21 cellular contexts compared by ENCODE assay signal in genomic region chr3:113002033-113002432, GRCh38. TPM values are rescaled to one million over a fixed set of nuclear protein-coding genes. Genes with fewer than 3 reads are reported as not detected.
DNase-seq lines count a peak whose midpoint lies in the region; ATAC-seq, FAIRE-seq and TF ChIP-seq lines count a peak whose summit lies in the region.
"Had no signal": no experiment of that assay in that cellular context is flagged by ENCODE, and none has a peak within 500 bp of the region (broad histone marks: within the 10 kb centered on the region; RNA-seq: fewer than 3 reads in every experiment).

No MANE protein-coding gene starts in this region.

- H3K9ac ChIP-seq in H1 (replicated peaks in 1 of 4; ENCODE audit: extremely low read depth in 1 of 4, low read depth in 3 of 4, low read length in 3 of 4) = no peak overlapping the region
- H3K9ac ChIP-seq: GM23248 had no signal

- peaks cover 65% of the 10 kb centered on the region for H3K4me1 Mint-ChIP-seq in activated CD4-positive, alpha-beta memory T cell treated with anti-CD3 and anti-CD28 coated beads, Interleukin-2, amount 10 ng/mL, durations not matched to agents 7 days and 5 days

- no peak overlapping the region for H2BK15ac ChIP-seq in H1 (ENCODE audit: low read length)

- H3K4me3 ChIP-seq in cardiac muscle cell (no peak overlapping the region), heart left ventricle (no peak overlapping the region), H1 (ENCODE audit: extremely low read depth in 1 of 4, insufficient read depth in 2 of 4, low read depth in 3 of 4, low read length in 4 of 4) (no peak overlapping the region), thyroid gland (replicated peaks in 1 of 3) (no peak overlapping the region), ascending aorta (no peak overlapping the region)
- H3K4me3 ChIP-seq: GM23248, smooth muscle cell had no signal

- no peak overlapping the region for H3K4me3 Mint-ChIP-seq in activated CD4-positive, alpha-beta memory T cell treated with anti-CD3 and anti-CD28 coated beads, Interleukin-2, amount 10 ng/mL, durations not matched to agents 7 days and 5 days
- H3K4me3 Mint-ChIP-seq: type B pancreatic cell had no signal

- H3K9me3 ChIP-seq in cardiac muscle cell (ENCODE audit: low read depth) (no peaks in the 10 kb centered on the region), heart left ventricle (no peaks in the 10 kb centered on the region), H1 (ENCODE audit: insufficient read depth in 2 of 2, low read depth in 1 of 2, low read length in 1 of 2) (no peaks in the 10 kb centered on the region), thyroid gland (no peaks in the 10 kb centered on the region), ascending aorta (no peaks in the 10 kb centered on the region)
- H3K9me3 ChIP-seq: Caco-2, neutrophil had no signal

- peak overlapping the region; percentile 38 for H3K27ac ChIP-seq in cardiac muscle cell
- no peak overlapping the region for H3K27ac ChIP-seq in heart left ventricle
- H3K27ac ChIP-seq in H1 (ENCODE audit: low read depth, low read length) = no peak overlapping the region
- H3K27ac ChIP-seq in thyroid gland = peak overlapping the region in 2 of 3 donors; percentile 46 to 48
- no peak overlapping the region for H3K27ac ChIP-seq in ascending aorta
- H3K27ac ChIP-seq: GM23248, neutrophil, WERI-Rb-1 had no signal

- peaks cover 86% of the 10 kb centered on the region for H3K36me3 Mint-ChIP-seq in activated CD4-positive, alpha-beta memory T cell treated with anti-CD3 and anti-CD28 coated beads, Interleukin-2, amount 10 ng/mL, durations not matched to agents 7 days and 5 days (ENCODE audit: low read depth)

- ATAC-seq in heart left ventricle (no peak), GM21447 (IDR thresholded peaks at IDR 0.05; ENCODE audit: unreplicated experiment) (no peak)

- CTCF ChIA-PET in activated CD4-positive, alpha-beta memory T cell treated with anti-CD3 and anti-CD28 coated beads, Interleukin-2, amount 10 ng/mL, durations not matched to agents 7 days and 5 days (lab: Charles Lee) = interaction anchor here (0.6 to 1.8 kb wide), 5 partner anchors 11 to 360 kb away, joined by 3 to 5 read pairs (median 3); partner anchors contain the start of gene GTPBP8
- CTCF ChIA-PET in H1 (lab: Charles Lee; ENCODE audit: partially characterized antibody) = interaction anchor here (0.7 to 1.3 kb wide), 2 partner anchors 10 to 267 kb away, joined by 3 read pairs; no protein-coding TSS in a partner anchor

- TF ChIP-seq POLR2A in heart left ventricle (IDR thresholded peaks at IDR 0.05) = no peak
- no peak for TF ChIP-seq POLR2A in H1 (IDR thresholded peaks at IDR 0.05; ENCODE audit: control extremely low read depth in 1 of 2, low read depth in 2 of 2, low read length in 2 of 2)
- no peak for TF ChIP-seq POLR2A in thyroid gland (IDR thresholded peaks at IDR 0.05)

- no peak for TF ChIP-seq EP300 in H1 (IDR thresholded peaks at IDR 0.05; ENCODE audit: borderline replicate concordance in 1 of 2, low read depth in 2 of 2, low read length in 2 of 2)

- no peak overlapping the region for H2AK5ac ChIP-seq in H1 (ENCODE audit: low read depth, low read length)

- no peak overlapping the region for H3K14ac ChIP-seq in H1 (ENCODE audit: insufficient read length)

- no peak overlapping the region for H3K4ac ChIP-seq in H1 (replicated peaks; ENCODE audit: insufficient read length, low read depth, low read length)

- no peak for TF ChIP-seq RAD21 in H1 (IDR thresholded peaks at IDR 0.05 in 1 of 2, conservative IDR thresholded peaks at IDR 0.05 in 1 of 2; ENCODE audit: low read depth in 2 of 2, low read length in 2 of 2)

- peak; percentile 7 for FAIRE-seq in H1 (lab: Jason Lieb, UNC)

- peaks cover 44% of the 10 kb centered on the region for H3K36me3 ChIP-seq in cardiac muscle cell
- H3K36me3 ChIP-seq in heart left ventricle = peaks cover 2 to 100% (median 98%) of the 10 kb centered on the region in 9 donors
- peaks cover 9 to 65% (median 41%) of the 10 kb centered on the region in 4 experiments for H3K36me3 ChIP-seq in H1 (ENCODE audit: control insufficient read depth in 2 of 4, insufficient read depth in 4 of 4, low read length in 3 of 4)
- peaks cover 12 to 20% of the 10 kb centered on the region in 2 donors for H3K36me3 ChIP-seq in thyroid gland
- H3K36me3 ChIP-seq in ascending aorta = peaks cover 53 to 63% of the 10 kb centered on the region in 2 donors

- H3K23ac ChIP-seq in H1 (ENCODE audit: insufficient read length) = no peak overlapping the region

- H3K27me3 Mint-ChIP-seq in activated CD4-positive, alpha-beta memory T cell treated with anti-CD3 and anti-CD28 coated beads, Interleukin-2, amount 10 ng/mL, durations not matched to agents 7 days and 5 days = no peaks in the 10 kb centered on the region
- H3K27me3 Mint-ChIP-seq: type B pancreatic cell had no signal

- POLR2A ChIA-PET in activated CD4-positive, alpha-beta memory T cell treated with anti-CD3 and anti-CD28 coated beads, Interleukin-2, amount 10 ng/mL, durations not matched to agents 7 days and 5 days (lab: Charles Lee) = interaction anchor here (1.0 to 7.2 kb wide), 3 partner anchors 11 to 22 kb away, joined by 3 to 84 read pairs (median 5); partner anchors contain the start of gene GTPBP8
- POLR2A ChIA-PET in H1 (lab: Charles Lee; ENCODE audit: partially characterized antibody) = interaction anchor here (1.5 to 2.4 kb wide), 2 partner anchors 11 to 12 kb away, joined by 7 to 18 read pairs; partner anchors contain the start of gene GTPBP8

- no peak overlapping the region for H4K8ac ChIP-seq in H1 (ENCODE audit: extremely low read depth, insufficient read depth, low read length)

- intact Hi-C loops in heart left ventricle (cut with DNase I) = no loop called here
- intact Hi-C loops in thyroid gland (cut with DNase I) = no loop called here
- intact Hi-C loops in ascending aorta (cut with DNase I) = no loop called here

- no peaks in the 10 kb centered on the region for H3K79me2 ChIP-seq in H1 (ENCODE audit: control insufficient read depth in 1 of 2, insufficient read depth in 2 of 2, low read length in 2 of 2)

- peak overlapping the region; percentile 58 for H3K27ac Mint-ChIP-seq in activated CD4-positive, alpha-beta memory T cell treated with anti-CD3 and anti-CD28 coated beads, Interleukin-2, amount 10 ng/mL, durations not matched to agents 7 days and 5 days
- H3K27ac Mint-ChIP-seq: type B pancreatic cell had no signal

- H3K18ac ChIP-seq in H1 (ENCODE audit: extremely low read depth, low read length) = no peak overlapping the region

- H4K5ac ChIP-seq in H1 (ENCODE audit: insufficient read length, low read depth, low read length) = no peak overlapping the region

- H3K27me3 ChIP-seq in cardiac muscle cell (no peaks in the 10 kb centered on the region), heart left ventricle (no peaks in the 10 kb centered on the region), H1 (replicated peaks in 1 of 4; ENCODE audit: control insufficient read depth in 3 of 4, extremely low read depth in 1 of 4, insufficient read depth in 3 of 4, low read length in 3 of 4) (no peaks in the 10 kb centered on the region), thyroid gland (no peaks in the 10 kb centered on the region), ascending aorta (no peaks in the 10 kb centered on the region)
- H3K27me3 ChIP-seq: neutrophil had no signal

- H2AFZ ChIP-seq in H1 (ENCODE audit: low read length) = no peak overlapping the region
- H2AFZ ChIP-seq: GM23248 had no signal

- no peak overlapping the region for H3K56ac ChIP-seq in H1 (replicated peaks; ENCODE audit: insufficient read length, low read depth, low read length)

- no peak overlapping the region for H2BK5ac ChIP-seq in H1 (ENCODE audit: low read depth, low read length)

- no peaks in the 10 kb centered on the region for H3K9me3 Mint-ChIP-seq in activated CD4-positive, alpha-beta memory T cell treated with anti-CD3 and anti-CD28 coated beads, Interleukin-2, amount 10 ng/mL, durations not matched to agents 7 days and 5 days
- H3K9me3 Mint-ChIP-seq: type B pancreatic cell had no signal

- no peaks in the 10 kb centered on the region; the same call in 1 of the 2 replicates for H3K79me1 ChIP-seq in H1 (ENCODE audit: low read depth, low read length)

- no peak overlapping the region for H2BK120ac ChIP-seq in H1 (replicated peaks; ENCODE audit: low read depth, low read length)

- TF ChIP-seq CTCF in cardiac muscle cell (IDR thresholded peaks at IDR 0.05; ENCODE audit: low read depth, low read length) (no peak), heart left ventricle (IDR thresholded peaks at IDR 0.05) (no peak), H1 (IDR thresholded peaks at IDR 0.05; ENCODE audit: control extremely low read depth in 1 of 3, insufficient read depth in 1 of 3, low read depth in 1 of 3, low read length in 3 of 3) (no peak), thyroid gland (IDR thresholded peaks at IDR 0.05) (no peak), ascending aorta (IDR thresholded peaks at IDR 0.05) (no peak)

- DNase-seq in cardiac muscle cell (ENCODE audit: low read depth in 1 of 2, low spot score in 1 of 2) (no peak), heart left ventricle (no peak), H1 (ENCODE audit: low read depth in 1 of 2, low spot score in 2 of 2) (no peak), thyroid gland (no peak), ascending aorta (ENCODE audit: low spot score in 2 of 2) (no peak)
- no peak for DNase-seq in activated CD4-positive, alpha-beta memory T cell treated with anti-CD3 and anti-CD28 coated beads, Interleukin-2, amount 10 ng/mL, durations not matched to agents 7 days and 5 days
- DNase-seq in stimulated activated naive CD4-positive, alpha-beta T cell treated with Interleukin-2 at 50 U/mL for 16 hours (lab: John Stamatoyannopoulos, UW) = no peak
- DNase-seq: activated gamma-delta T cell, Caco-2, DND-41, GM23248, head of caudate nucleus, NCI-H146, NCI-H2171 treated with DMSO at 0.1 percent for 48 hours, NCI-H748 treated with DMSO at 0.1 percent for 48 hours, SHP77 treated with DMSO at 0.1 percent for 48 hours, WERI-Rb-1 had no signal

- peaks cover 0 to 4% of the 10 kb centered on the region in 2 experiments for H4K20me1 ChIP-seq in H1 (replicated peaks in 1 of 2; ENCODE audit: control insufficient read depth in 1 of 2, insufficient read depth in 2 of 2, low read length in 2 of 2)

- no peak overlapping the region for H3K4me2 ChIP-seq in H1 (ENCODE audit: insufficient read depth in 1 of 2, low read depth in 2 of 2, low read length in 2 of 2)
- H3K4me2 ChIP-seq: smooth muscle cell had no signal

- no peak overlapping the region for H4K91ac ChIP-seq in H1 (replicated peaks; ENCODE audit: insufficient read length, low read length)

- H3K4me1 ChIP-seq in cardiac muscle cell (ENCODE audit: low read depth) = no peaks in the 10 kb centered on the region
- peaks cover 0 to 5% (median 0%) of the 10 kb centered on the region in 12 donors for H3K4me1 ChIP-seq in heart left ventricle
- peaks cover 0 to 7% (median 0%) of the 10 kb centered on the region in 4 experiments; a peak in 1 of 7 replicates for H3K4me1 ChIP-seq in H1 (replicated peaks in 1 of 4; ENCODE audit: control insufficient read depth in 3 of 4, insufficient read depth in 4 of 4, low read length in 3 of 4)
- H3K4me1 ChIP-seq in thyroid gland = peaks cover 3 to 14% of the 10 kb centered on the region in 2 donors
- H3K4me1 ChIP-seq in ascending aorta = peaks cover 0 to 3% of the 10 kb centered on the region in 2 donors
- H3K4me1 ChIP-seq: Caco-2 had no signal

- H3K23me2 ChIP-seq in H1 (ENCODE audit: low read depth, low read length) = no peaks in the 10 kb centered on the region

- no peak overlapping the region for H2BK20ac ChIP-seq in H1 (ENCODE audit: low read length)

- H2BK12ac ChIP-seq in H1 (ENCODE audit: low read depth, low read length) = no peak overlapping the region

RNA-seq across cellular contexts. Expression of gene GTPBP8, which starts 11.2 kb away (rescaled TPM):
- total RNA-seq in cardiac muscle cell (34.0 and 61.6 TPM in 2 replicates), heart left ventricle (10 to 100 TPM; 17.3 to 52.2 (median 24.6) TPM), thyroid gland (10 to 100 TPM; 23.5 to 50.1 (median 32.9) TPM), ascending aorta (1.6 TPM)
- polyA plus RNA-seq in cardiac muscle cell (20.5 and 21.2 TPM in 2 replicates), heart left ventricle (10 to 100 TPM in 1 of 2 donors, 1 to 10 TPM in 1; 9.8 to 24.3 TPM), H1 (2011; rRNA removed) (27.6 and 42.2 TPM in 2 replicates)
- 10 to 100 TPM; 27.7 to 28.2 TPM for total RNA-seq in activated CD4-positive, alpha-beta memory T cell treated with anti-CD3 and anti-CD28 coated beads, Interleukin-2, amount 10 ng/mL, durations not matched to agents 7 days and 5 days
- 25.8 and 28.8 TPM in 2 replicates for total RNA-seq in H1 (2021; fragmentation: NEBNext Ultra II Directional; extraction: Animal tissue kit (Norgen Biotek cat#: 25700))
- polyA plus RNA-seq in H1 (2011; cell fraction: cytosol; rRNA removed) = 38.8 TPM
- polyA plus RNA-seq in H1 (2011; cell fraction: nucleus; rRNA removed) = 44.7 TPM
- 11.3 to 28.2 TPM (median 19.6 TPM) in 4 replicates for polyA plus RNA-seq in H1 (2012, experiment 1 of 2)
- 3.3 TPM for polyA plus RNA-seq in H1 (2012, experiment 2 of 2)
- 49.9 TPM for polyA plus RNA-seq in H1 (2013, experiment 1 of 2)
- 44.6 TPM for polyA plus RNA-seq in H1 (2013, experiment 2 of 2)
- polyA minus RNA-seq in H1 (2011; rRNA and poly(A)+ RNA removed) = 19.1 and 24.3 TPM in 2 replicates
- 12.0 TPM for polyA minus RNA-seq in H1 (2011; cell fraction: cytosol; rRNA and poly(A)+ RNA removed)
- 37.3 TPM for polyA minus RNA-seq in H1 (2011; cell fraction: nucleus; rRNA and poly(A)+ RNA removed)

RNA-seq across cellular contexts. Expression of gene CD200R1, which starts 27.1 kb away (rescaled TPM):
- 0.18 and 0.36 TPM in 2 replicates for total RNA-seq in cardiac muscle cell
- polyA plus RNA-seq in cardiac muscle cell = not detected in 2 replicates
- total RNA-seq in heart left ventricle = 1 to 10 TPM in 3 of 9 donors, under 1 TPM in 6; 0.23 to 4.6 (median 0.70) TPM
- under 1 TPM; 0.08 to 0.19 TPM for polyA plus RNA-seq in heart left ventricle
- total RNA-seq in activated CD4-positive, alpha-beta memory T cell treated with anti-CD3 and anti-CD28 coated beads, Interleukin-2, amount 10 ng/mL, durations not matched to agents 7 days and 5 days = 10 to 100 TPM; 17.6 to 18.1 TPM
- total RNA-seq in H1 (2021; fragmentation: NEBNext Ultra II Directional; extraction: Animal tissue kit (Norgen Biotek cat#: 25700)) = not detected in 2 replicates
- polyA plus RNA-seq in H1 (2011; rRNA removed) = 0.02 TPM in 1 of 2 replicates, not detected in the other
- polyA plus RNA-seq in H1 (2011; cell fraction: cytosol; rRNA removed) = not detected
- polyA plus RNA-seq in H1 (2011; cell fraction: nucleus; rRNA removed) = not detected
- polyA plus RNA-seq in H1 (2012, experiment 1 of 2) = not detected in 4 replicates
- not detected for polyA plus RNA-seq in H1 (2012, experiment 2 of 2)
- 0.08 TPM for polyA plus RNA-seq in H1 (2013, experiment 1 of 2)
- 0.06 TPM for polyA plus RNA-seq in H1 (2013, experiment 2 of 2)
- not detected in 2 replicates for polyA minus RNA-seq in H1 (2011; rRNA and poly(A)+ RNA removed)
- not detected for polyA minus RNA-seq in H1 (2011; cell fraction: cytosol; rRNA and poly(A)+ RNA removed)
- not detected for polyA minus RNA-seq in H1 (2011; cell fraction: nucleus; rRNA and poly(A)+ RNA removed)
- total RNA-seq in thyroid gland = 1 to 10 TPM in 2 of 4 donors, under 1 TPM in 2; 0.75 to 2.1 (median 0.99) TPM
- total RNA-seq in ascending aorta = not detected
- total RNA-seq: GM23248 had no signal
- polyA plus RNA-seq: GM23248, smooth muscle cell had no signal

Comparison
In these comparisons a context has a peak if more than half of its experiments do, and no peak if none do; other contexts are left out.
1. H3K27ac ChIP-seq: peak in cardiac muscle cell (single experiment) and thyroid gland (2 of 3); none in heart left ventricle (0 of 12), H1 (single experiment) and ascending aorta (0 of 2).